In genomic region chr1:29563092-29563491, GRCh38 we compare ENCODE assay signal across 18 cellular contexts.
A peak's percentile ranks its signal among the peaks of the same experiment; 100 is the strongest.
DNase-seq lines count a peak whose midpoint lies in the region; ATAC-seq and TF ChIP-seq lines count a peak whose summit lies in the region.
"Had no signal": no experiment of that assay in that cellular context is flagged by ENCODE, and none has a peak within 500 bp of the region (broad histone marks: within the 10 kb centered on the region; RNA-seq: fewer than 3 reads in every experiment).

No MANE protein-coding gene starts in this region.

- H3K9me3 ChIP-seq in SJCRH30 (replicated peaks): peaks cover 10% of the 10 kb centered on the region

- peaks cover 15% of the 10 kb centered on the region for H3K27me3 Mint-ChIP-seq in activated T-helper 17 cell treated with anti-CD3 and anti-CD28 coated beads, Interleukin-2, amount 50 U/mL, for 72 hours
- H3K27me3 Mint-ChIP-seq in activated CD4-positive, alpha-beta T cell treated with anti-CD3 and anti-CD28 coated beads for 36 hours: no peaks in the 10 kb centered on the region
- H3K27me3 Mint-ChIP-seq: B cell; CD4-positive, alpha-beta T cell; T-helper 17 cell had no signal

- no peak overlapping the region for H3K27ac ChIP-seq in SJCRH30

- no peak overlapping the region for H3K4me3 Mint-ChIP-seq in activated T-helper 17 cell treated with anti-CD3 and anti-CD28 coated beads, Interleukin-2, amount 50 U/mL, for 72 hours
- H3K4me3 Mint-ChIP-seq in activated CD4-positive, alpha-beta T cell treated with anti-CD3 and anti-CD28 coated beads for 36 hours: no peak overlapping the region
- H3K4me3 Mint-ChIP-seq: B cell; CD4-positive, alpha-beta T cell; T-helper 17 cell had no signal

- no peak for TF ChIP-seq CTCF in fibroblast of villous mesenchyme (IDR thresholded peaks at IDR 0.05; ENCODE audit: insufficient read depth, low read depth, low read length)

- H3K4me1 ChIP-seq in SJCRH30: no peaks in the 10 kb centered on the region

- H3K27me3 ChIP-seq in SJCRH30: peaks cover 6% of the 10 kb centered on the region; the same call in 1 of the 2 replicates

- H3K9me3 Mint-ChIP-seq in activated T-helper 17 cell treated with anti-CD3 and anti-CD28 coated beads, Interleukin-2, amount 50 U/mL, for 72 hours: peaks cover 24% of the 10 kb centered on the region
- peaks cover 33% of the 10 kb centered on the region for H3K9me3 Mint-ChIP-seq in activated CD4-positive, alpha-beta T cell treated with anti-CD3 and anti-CD28 coated beads for 36 hours (ENCODE audit: low read depth)

- CTCF ChIA-PET in activated CD4-positive, alpha-beta T cell treated with anti-CD3 and anti-CD28 coated beads for 36 hours (lab: Charles Lee): no interaction called here

- H3K27ac Mint-ChIP-seq in activated T-helper 17 cell treated with anti-CD3 and anti-CD28 coated beads, Interleukin-2, amount 50 U/mL, for 72 hours: no peak overlapping the region
- no peak overlapping the region for H3K27ac Mint-ChIP-seq in activated CD4-positive, alpha-beta T cell treated with anti-CD3 and anti-CD28 coated beads for 36 hours
- H3K27ac Mint-ChIP-seq: B cell; CD4-positive, alpha-beta T cell; T-helper 17 cell had no signal

- no peak for ATAC-seq in activated T-helper 17 cell treated with anti-CD3 and anti-CD28 coated beads, Interleukin-2, amount 50 U/mL, for 72 hours (replicated peaks)
- ATAC-seq in activated CD4-positive, alpha-beta T cell treated with anti-CD3 and anti-CD28 coated beads for 36 hours: no peak
- ATAC-seq: T-helper 17 cell had no signal

- no peaks in the 10 kb centered on the region for H3K36me3 ChIP-seq in SJCRH30

- H3K36me3 Mint-ChIP-seq in activated T-helper 17 cell treated with anti-CD3 and anti-CD28 coated beads, Interleukin-2, amount 50 U/mL, for 72 hours (ENCODE audit: low read depth): no peaks in the 10 kb centered on the region
- H3K36me3 Mint-ChIP-seq in activated CD4-positive, alpha-beta T cell treated with anti-CD3 and anti-CD28 coated beads for 36 hours (ENCODE audit: low read depth): no peaks in the 10 kb centered on the region

- POLR2A ChIA-PET in activated CD4-positive, alpha-beta T cell treated with anti-CD3 and anti-CD28 coated beads for 36 hours (lab: Charles Lee): no interaction called here

- intact Hi-C loops in activated CD4-positive, alpha-beta T cell treated with anti-CD3 and anti-CD28 coated beads for 36 hours (cut with DNase I, micrococcal nuclease): no loop called here

- H3K4me3 ChIP-seq in fibroblast of villous mesenchyme (ENCODE audit: low read depth, low read length) (no peak overlapping the region), SJCRH30 (no peak overlapping the region)

- H3K4me1 Mint-ChIP-seq in activated T-helper 17 cell treated with anti-CD3 and anti-CD28 coated beads, Interleukin-2, amount 50 U/mL, for 72 hours: peaks cover 3% of the 10 kb centered on the region
- H3K4me1 Mint-ChIP-seq in activated CD4-positive, alpha-beta T cell treated with anti-CD3 and anti-CD28 coated beads for 36 hours: no peaks in the 10 kb centered on the region
- H3K4me1 Mint-ChIP-seq: B cell, T-helper 17 cell had no signal

- DNase-seq in DMS 273 (lab: John Stamatoyannopoulos, UW; ENCODE audit: unreplicated experiment) (peak; percentile 75), HT1080 (ENCODE audit: low read depth) (peak; percentile 22), OCI-M1 (lab: John Stamatoyannopoulos, UW) (peak; percentile 3), fibroblast of villous mesenchyme (ENCODE audit: low read depth) (peak; percentile 2), SJCRH30 (no peak)
- DNase-seq in activated CD4-positive, alpha-beta T cell treated with anti-CD3 and anti-CD28 coated beads for 36 hours: no peak
- DNase-seq: Calu3; CD4-positive, alpha-beta T cell; GF-D8; Karpas-422; MM.1S; NCI-H2029 treated with DMSO at 0.1 percent for 48 hours; NCI-H2227 treated with DMSO at 0.1 percent for 48 hours; NCI-H524 treated with DMSO at 0.1 percent for 48 hours; RPMI8226; T-helper 17 cell had no signal

Comparison
In these comparisons a context has a peak if more than half of its experiments do, and no peak if none do; other contexts are left out.
1. DNase-seq: peak in DMS 273 (single experiment), HT1080 (single experiment), OCI-M1 (single experiment) and fibroblast of villous mesenchyme (single experiment); none in SJCRH30 (0 of 2) and activated CD4-positive, alpha-beta T cell treated with anti-CD3 and anti-CD28 coated beads for 36 hours (single experiment).